ENCODE assay signal across 9 cellular contexts in genomic region chr22:42296381-42296853, GRCh38. TPM values are rescaled to one million over a fixed set of nuclear protein-coding genes. Genes with fewer than 3 reads are reported as not detected.
DNase-seq lines count a peak whose midpoint lies in the region; ATAC-seq and TF ChIP-seq lines count a peak whose summit lies in the region.
"Had no signal": no experiment of that assay in that cellular context is flagged by ENCODE, and none has a peak within 500 bp of the region (broad histone marks: within the 10 kb centered on the region; RNA-seq: fewer than 3 reads in every experiment).

No MANE protein-coding gene starts in this region.

- H3K4me1 ChIP-seq in Peyer's patch = peaks cover 10 to 44% (median 22%) of the 10 kb centered on the region in 4 donors

- ATAC-seq in HG02610 (IDR thresholded peaks at IDR 0.05; ENCODE audit: unreplicated experiment) (no peak), HG03280 (IDR thresholded peaks at IDR 0.05; ENCODE audit: unreplicated experiment) (no peak)

- H3K27ac ChIP-seq in Peyer's patch = no peak overlapping the region
- H3K27ac ChIP-seq: upper lobe of left lung had no signal

- H3K36me3 ChIP-seq in Peyer's patch = no peaks in the 10 kb centered on the region
- H3K36me3 ChIP-seq: upper lobe of left lung had no signal

- no peaks in the 10 kb centered on the region for H3K27me3 ChIP-seq in Peyer's patch
- H3K27me3 ChIP-seq: upper lobe of left lung had no signal

- peak in 1 of 6 experiments; percentile 4 for TF ChIP-seq CTCF in Peyer's patch (IDR thresholded peaks at IDR 0.05)

- no peaks in the 10 kb centered on the region for H3K9me3 ChIP-seq in Peyer's patch
- H3K9me3 ChIP-seq: upper lobe of left lung had no signal

- no peak overlapping the region for H3K4me3 ChIP-seq in Peyer's patch
- H3K4me3 ChIP-seq: upper lobe of left lung had no signal

- no peak for TF ChIP-seq POLR2A in Peyer's patch (IDR thresholded peaks at IDR 0.05)

- DNase-seq in D341Med (ENCODE audit: low spot score) = peak; percentile 87
- DNase-seq in LHCN-M2 (ENCODE audit: low read depth) = peak; percentile 5
- DNase-seq in amygdala (lab: John Stamatoyannopoulos, UW) = peak in 53 of 56 donors; percentile 28 to 91 (median 72)
- DNase-seq in inferior parietal cortex (ENCODE audit: extremely low spot score) = peak; percentile 42
- no peak for DNase-seq in Peyer's patch
- DNase-seq in activated gamma-delta T cell treated with Interleukin-2 at 50 U/mL for 16 hours = no peak

RNA-seq across cellular contexts. Expression of gene TCF20, which starts 26.0 kb away (rescaled TPM):
- 17.6 and 18.1 TPM in 2 replicates for total RNA-seq in LHCN-M2 (2014; rRNA removed)
- 5.6 TPM for polyA plus RNA-seq in LHCN-M2 (2012)
- 10 to 100 TPM; 43.8 to 75.1 (median 59.5) TPM for total RNA-seq in Peyer's patch

Comparison
In these comparisons a context has a peak if more than half of its experiments do, and no peak if none do; other contexts are left out.
1. DNase-seq: peak in D341Med (single experiment), LHCN-M2 (single experiment), amygdala (53 of 56) and inferior parietal cortex (single experiment); none in Peyer's patch (0 of 3) and activated gamma-delta T cell treated with Interleukin-2 at 50 U/mL for 16 hours (single experiment).